1 cellular context compared by ENCODE assay signal in the genomic region with DNA sequence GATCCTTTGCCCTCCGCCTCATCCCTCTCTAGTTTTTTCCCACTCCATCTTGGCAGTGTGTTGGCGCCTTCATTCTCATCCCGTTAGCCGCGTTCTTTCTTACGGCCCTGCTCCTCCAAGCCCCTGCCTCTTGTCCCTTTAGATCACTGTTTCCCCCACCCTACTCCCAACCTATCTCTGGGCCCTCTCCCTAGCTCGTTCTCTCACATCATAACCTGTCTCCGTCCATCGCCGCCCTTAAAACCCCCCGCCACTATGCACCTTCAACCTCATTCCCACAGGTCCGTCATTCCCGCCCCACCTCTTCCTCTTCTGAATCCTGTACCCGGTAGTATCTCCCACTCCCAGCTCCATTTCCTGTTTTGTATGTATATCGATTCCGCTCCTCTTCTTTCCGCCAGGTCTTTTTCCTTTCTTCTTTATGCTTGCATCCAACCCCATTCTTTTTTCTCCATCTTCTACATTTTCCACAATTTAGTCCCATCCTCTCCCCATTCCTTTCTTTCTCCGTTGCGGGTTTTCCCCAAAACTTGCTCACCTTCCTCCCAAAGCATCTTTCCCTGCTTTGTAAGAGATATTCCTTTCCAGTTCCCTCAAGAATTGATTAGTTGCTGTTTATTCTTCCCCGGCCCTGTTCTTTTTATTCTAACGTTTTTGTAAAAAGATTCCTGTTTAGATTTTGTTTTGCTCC.
TF ChIP-seq lines count a peak whose summit lies in the region.

No MANE protein-coding gene starts in this region.

TF ChIP-seq in HepG2, 621 proteins besides CTCF, POLR2A, EP300 and RAD21 (continued from another document):
- TF ChIP-seq, protein P1, sequence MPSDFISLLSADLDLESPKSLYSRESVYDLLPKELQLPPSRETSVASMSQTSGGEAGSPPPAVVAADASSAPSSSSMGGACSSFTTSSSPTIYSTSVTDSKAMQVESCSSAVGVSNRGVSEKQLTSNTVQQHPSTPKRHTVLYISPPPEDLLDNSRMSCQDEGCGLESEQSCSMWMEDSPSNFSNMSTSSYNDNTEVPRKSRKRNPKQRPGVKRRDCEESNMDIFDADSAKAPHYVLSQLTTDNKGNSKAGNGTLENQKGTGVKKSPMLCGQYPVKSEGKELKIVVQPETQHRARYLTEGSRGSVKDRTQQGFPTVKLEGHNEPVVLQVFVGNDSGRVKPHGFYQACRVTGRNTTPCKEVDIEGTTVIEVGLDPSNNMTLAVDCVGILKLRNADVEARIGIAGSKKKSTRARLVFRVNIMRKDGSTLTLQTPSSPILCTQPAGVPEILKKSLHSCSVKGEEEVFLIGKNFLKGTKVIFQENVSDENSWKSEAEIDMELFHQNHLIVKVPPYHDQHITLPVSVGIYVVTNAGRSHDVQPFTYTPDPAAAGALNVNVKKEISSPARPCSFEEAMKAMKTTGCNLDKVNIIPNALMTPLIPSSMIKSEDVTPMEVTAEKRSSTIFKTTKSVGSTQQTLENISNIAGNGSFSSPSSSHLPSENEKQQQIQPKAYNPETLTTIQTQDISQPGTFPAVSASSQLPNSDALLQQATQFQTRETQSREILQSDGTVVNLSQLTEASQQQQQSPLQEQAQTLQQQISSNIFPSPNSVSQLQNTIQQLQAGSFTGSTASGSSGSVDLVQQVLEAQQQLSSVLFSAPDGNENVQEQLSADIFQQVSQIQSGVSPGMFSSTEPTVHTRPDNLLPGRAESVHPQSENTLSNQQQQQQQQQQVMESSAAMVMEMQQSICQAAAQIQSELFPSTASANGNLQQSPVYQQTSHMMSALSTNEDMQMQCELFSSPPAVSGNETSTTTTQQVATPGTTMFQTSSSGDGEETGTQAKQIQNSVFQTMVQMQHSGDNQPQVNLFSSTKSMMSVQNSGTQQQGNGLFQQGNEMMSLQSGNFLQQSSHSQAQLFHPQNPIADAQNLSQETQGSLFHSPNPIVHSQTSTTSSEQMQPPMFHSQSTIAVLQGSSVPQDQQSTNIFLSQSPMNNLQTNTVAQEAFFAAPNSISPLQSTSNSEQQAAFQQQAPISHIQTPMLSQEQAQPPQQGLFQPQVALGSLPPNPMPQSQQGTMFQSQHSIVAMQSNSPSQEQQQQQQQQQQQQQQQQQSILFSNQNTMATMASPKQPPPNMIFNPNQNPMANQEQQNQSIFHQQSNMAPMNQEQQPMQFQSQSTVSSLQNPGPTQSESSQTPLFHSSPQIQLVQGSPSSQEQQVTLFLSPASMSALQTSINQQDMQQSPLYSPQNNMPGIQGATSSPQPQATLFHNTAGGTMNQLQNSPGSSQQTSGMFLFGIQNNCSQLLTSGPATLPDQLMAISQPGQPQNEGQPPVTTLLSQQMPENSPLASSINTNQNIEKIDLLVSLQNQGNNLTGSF (CRISPR knock-in tag; IDR thresholded peaks at IDR 0.05), result no peak
- TF ChIP-seq ETS1 (CRISPR knock-in tag; IDR thresholded peaks at IDR 0.05) (no peak), ZNF292 (CRISPR knock-in tag; IDR thresholded peaks at IDR 0.05; ENCODE audit: borderline replicate concordance, low read depth) (no peak), HNF4G (IDR thresholded peaks at IDR 0.05; ENCODE audit: borderline replicate concordance, low read depth, low read length) (no peak; the same call in 1 of the 2 replicates), HNF4G (CRISPR knock-in tag; IDR thresholded peaks at IDR 0.05; ENCODE audit: borderline replicate concordance, low read depth) (no peak), ZNF275 (CRISPR knock-in tag; IDR thresholded peaks at IDR 0.05; ENCODE audit: borderline replicate concordance) (no peak), HNRNPLL (IDR thresholded peaks at IDR 0.05; ENCODE audit: low read depth, low read length, poor library complexity, severe bottlenecking) (no peak), TOPORS (CRISPR knock-in tag; IDR thresholded peaks at IDR 0.05) (no peak; the same call in 1 of the 2 replicates)
